19 cellular contexts compared by ENCODE assay signal in the genomic region with DNA sequence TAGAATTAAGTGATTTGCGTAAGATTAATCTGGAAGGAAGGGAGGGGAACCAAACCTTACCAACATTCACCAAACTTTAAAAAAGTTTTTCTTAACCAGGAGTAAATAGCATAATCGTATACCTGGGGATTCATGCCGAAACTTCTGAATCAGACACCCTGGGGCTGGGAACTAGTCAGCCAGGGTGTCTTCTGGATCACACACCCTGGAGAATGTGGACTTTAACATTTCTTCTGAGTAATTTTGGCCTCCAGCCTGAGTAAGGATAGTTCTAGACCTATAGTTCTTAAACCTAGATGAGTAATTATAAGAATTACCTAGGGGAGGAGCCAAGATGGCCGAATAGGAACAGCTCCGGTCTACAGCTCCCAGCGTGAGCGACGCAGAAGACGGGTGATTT. TPM values are rescaled to one million over a fixed set of nuclear protein-coding genes. Genes with fewer than 3 reads are reported as not detected.
DNase-seq lines count a peak whose midpoint lies in the region; ATAC-seq, FAIRE-seq and TF ChIP-seq lines count a peak whose summit lies in the region.
"Had no signal": no experiment of that assay in that cellular context is flagged by ENCODE, and none has a peak within 500 bp of the region (broad histone marks: within the 10 kb centered on the region; RNA-seq: fewer than 3 reads in every experiment).

No MANE protein-coding gene starts in this region.

- peak overlapping the region; percentile 66 for H3K4me2 ChIP-seq in K562 (ENCODE audit: insufficient read depth, low read length)
- H3K4me2 ChIP-seq in neuronal stem cell (ENCODE audit: insufficient read depth, low read length, poor library complexity, severe bottlenecking), result no peak overlapping the region

- FAIRE-seq in K562 (lab: Jason Lieb, UNC), result no peak
- FAIRE-seq: RCC 7860 had no signal

- H3K36me3 ChIP-seq in HEK293 (ENCODE audit: control insufficient read depth in 2 of 2, insufficient read depth in 1 of 2, low read length in 2 of 2) (no peaks in the 10 kb centered on the region), K562 (ENCODE audit: control insufficient read depth, insufficient read depth, low read length) (no peaks in the 10 kb centered on the region), iPS-20b (ENCODE audit: insufficient read depth, low read depth, low read length) (no peaks in the 10 kb centered on the region), neuronal stem cell (replicated peaks in 1 of 2; ENCODE audit: control insufficient read depth in 2 of 2, insufficient read depth in 2 of 2, low read length in 2 of 2) (no peaks in the 10 kb centered on the region)
- H3K36me3 ChIP-seq: neutrophil, tibial nerve had no signal

- no peaks in the 10 kb centered on the region for H3K79me1 ChIP-seq in neuronal stem cell (ENCODE audit: low read depth, low read length)

- no peak overlapping the region for H3K18ac ChIP-seq in neuronal stem cell (ENCODE audit: low read length)

- peak overlapping the region in 1 of 2 experiments; percentile 9; a peak in 1 of 4 replicates for H3K9ac ChIP-seq in K562 (ENCODE audit: insufficient read depth in 1 of 2, low read depth in 2 of 2, low read length in 2 of 2)
- H3K9ac ChIP-seq in iPS-20b (ENCODE audit: low read depth, low read length), result no peak overlapping the region
- H3K9ac ChIP-seq in neuronal stem cell (ENCODE audit: low read depth, low read length, poor library complexity), result no peak overlapping the region

- ATAC-seq in K562 (peak; percentile 61), GM18517 (IDR thresholded peaks at IDR 0.05; ENCODE audit: unreplicated experiment) (no peak)

- H3K9me3 ChIP-seq in HEK293 (ENCODE audit: control insufficient read depth, insufficient read depth, low read depth, low read length) (no peaks in the 10 kb centered on the region), K562 (replicated peaks; ENCODE audit: control insufficient read depth, insufficient read depth, low read depth, low read length) (no peaks in the 10 kb centered on the region), iPS-20b (ENCODE audit: insufficient read depth, low read depth, low read length) (no peaks in the 10 kb centered on the region), neuronal stem cell (replicated peaks in 1 of 2; ENCODE audit: control insufficient read depth in 2 of 2, insufficient read depth in 1 of 2, low read depth in 1 of 2, low read length in 2 of 2) (no peaks in the 10 kb centered on the region)
- H3K9me3 ChIP-seq: neutrophil, tibial nerve had no signal

- no peak overlapping the region for H3K4ac ChIP-seq in neuronal stem cell (ENCODE audit: low read length)

- no peaks in the 10 kb centered on the region for H3K79me2 ChIP-seq in K562 (ENCODE audit: control insufficient read depth, insufficient read depth, low read length)

- POLR2A ChIA-PET in HEK293 (lab: Yijun Ruan, JAX) (no interaction called here), K562 (lab: Yijun Ruan, JAX) (interaction anchor here (0.9 kb wide), 1 partner anchor 131 kb away, joined by 3 read pairs; no protein-coding TSS in a partner anchor)

- no peak overlapping the region for H3K4me3 ChIP-seq in HEK293 (ENCODE audit: low read depth, low read length)
- peak overlapping the region; percentile 25; the same call in 1 of the 2 replicates for H3K4me3 ChIP-seq in K562
- peak overlapping the region; percentile 3 for H3K4me3 ChIP-seq in iPS-20b (ENCODE audit: low read length)
- no peak overlapping the region for H3K4me3 ChIP-seq in neuronal stem cell (ENCODE audit: low read length in 2 of 2)
- H3K4me3 ChIP-seq: tibial nerve had no signal

- H2BK120ac ChIP-seq in neuronal stem cell (ENCODE audit: low read depth, low read length), result no peak overlapping the region

- 19% methylated on average over 9 of the region's 9 CpGs for WGBS in K562 (ENCODE audit: insufficient coverage, low coverage, missing lambda C conversion rate)
- WGBS in neuronal stem cell (ENCODE audit: extremely low coverage in 2 of 2, insufficient read length in 2 of 2, insufficient replicate concordance in 1 of 2), 2 donors, result no CpG with 5 or more reads among the region's 9 CpGs

- H2AFZ ChIP-seq in K562 (ENCODE audit: low read depth, low read length) (peak overlapping the region; percentile 94), neuronal stem cell (ENCODE audit: low read length) (no peak overlapping the region)

- no TSS peak for BruUV-seq in K562 (replicated peaks; lab: Mats Ljungman, UMichigan)

- H3K4me1 ChIP-seq in HEK293 (ENCODE audit: control insufficient read depth, insufficient read depth, low read length), result peaks cover 15% of the 10 kb centered on the region
- H3K4me1 ChIP-seq in K562 (replicated peaks in 1 of 2; ENCODE audit: control insufficient read depth in 2 of 2, insufficient read depth in 2 of 2, low read length in 2 of 2), result peaks cover 0 to 8% of the 10 kb centered on the region in 2 experiments; a peak in 3 of 5 replicates
- peaks cover 10% of the 10 kb centered on the region; the same call in 1 of the 2 replicates for H3K4me1 ChIP-seq in iPS-20b (ENCODE audit: insufficient read depth, low read length)
- H3K4me1 ChIP-seq in neuronal stem cell (ENCODE audit: control insufficient read depth in 2 of 2, insufficient read depth in 1 of 2, low read depth in 1 of 2, low read length in 2 of 2), result peaks cover 0 to 2% of the 10 kb centered on the region in 2 donors
- H3K4me1 ChIP-seq: tibial nerve had no signal

- in situ Hi-C loops in K562 (cut with MboI), result no loop called here

- no peak overlapping the region for H2BK15ac ChIP-seq in neuronal stem cell (ENCODE audit: low read length)

- TF ChIP-seq EP300 in K562 (IDR thresholded peaks at IDR 0.05; ENCODE audit: low read length), result no peak

- no peak overlapping the region for H4K8ac ChIP-seq in neuronal stem cell (ENCODE audit: low read depth, low read length)

- no peak for TF ChIP-seq POLR2A in K562 (conservative IDR thresholded peaks at IDR 0.05)

- CTCF ChIA-PET in HEK293 (lab: Yijun Ruan, JAX) (interaction anchor here (0.7 kb wide), 2 partner anchors 13 to 43 kb away, joined by 3 to 5 read pairs; no protein-coding TSS in a partner anchor), K562 (lab: Yijun Ruan, JAX; ENCODE audit: low intra/inter-chr PET ratio) (no interaction called here)

- H2AK5ac ChIP-seq in neuronal stem cell (ENCODE audit: low read depth, low read length), result no peak overlapping the region

- no peak for TF ChIP-seq CTCF in 22Rv1 (IDR thresholded peaks at IDR 0.05)
- TF ChIP-seq CTCF in HEK293 (tag by site-specific recombination; IDR thresholded peaks at IDR 0.05), result no peak
- TF ChIP-seq CTCF in K562 (IDR thresholded peaks at IDR 0.05 in 2 of 3, conservative IDR thresholded peaks at IDR 0.05 in 1 of 3; ENCODE audit: insufficient read depth in 2 of 3, low read depth in 1 of 3, low read length in 3 of 3), result no peak

- H3K27me3 ChIP-seq in K562 (ENCODE audit: control insufficient read depth in 2 of 2, insufficient read depth in 2 of 2, low read length in 2 of 2) (no peaks in the 10 kb centered on the region; a peak in 1 of 5 replicates), iPS-20b (ENCODE audit: insufficient read depth, low read length) (no peaks in the 10 kb centered on the region; the same call in 1 of the 2 replicates), neuronal stem cell (ENCODE audit: control insufficient read depth in 3 of 3, insufficient read depth in 3 of 3, low read depth in 1 of 3, low read length in 3 of 3) (no peaks in the 10 kb centered on the region)
- H3K27me3 ChIP-seq: neutrophil, tibial nerve had no signal

- H3K23ac ChIP-seq in neuronal stem cell (ENCODE audit: low read depth, low read length, poor library complexity), result no peak overlapping the region

- intact Hi-C loops in K562 (cut with micrococcal nuclease), result no loop called here

- H4K20me1 ChIP-seq in K562 (replicated peaks; ENCODE audit: control insufficient read depth, insufficient read depth, low read length), result no peaks in the 10 kb centered on the region

- H3K27ac ChIP-seq in 22Rv1 (peak overlapping the region; percentile 26; the same call in 1 of the 2 replicates), HEK293 (ENCODE audit: extremely low read depth, low read depth, low read length) (peak overlapping the region; percentile 54), K562 (ENCODE audit: extremely low read depth, low read depth, low read length) (peak overlapping the region; percentile 16; the same call in 1 of the 3 replicates), iPS-20b (ENCODE audit: low read length) (no peak overlapping the region), neuronal stem cell (replicated peaks; ENCODE audit: low read length) (no peak overlapping the region)
- H3K27ac ChIP-seq: neutrophil, tibial nerve had no signal

- no peak overlapping the region for H3K14ac ChIP-seq in neuronal stem cell (ENCODE audit: low read length)

- H2BK12ac ChIP-seq in neuronal stem cell (ENCODE audit: low read length), result no peak overlapping the region

- no peak for TF ChIP-seq RAD21 in K562 (CRISPR knock-in tag; conservative IDR thresholded peaks at IDR 0.05 in 1 of 2, IDR thresholded peaks at IDR 0.05 in 1 of 2)

- DNase-seq in K562 (ENCODE audit: extremely low read depth in 1 of 4, low spot score in 3 of 4), result peak in 1 of 4 experiments; percentile 2
- no peak for DNase-seq in activated CD4-positive, CD25-positive, alpha-beta regulatory T cell treated with anti-CD3 and anti-CD28 coated beads, Interleukin-2, amount 50 U/mL, for 72 hours
- DNase-seq in neuronal stem cell (ENCODE audit: low spot score), result no peak
- DNase-seq in SKM-1 (lab: John Stamatoyannopoulos, UW; ENCODE audit: unreplicated experiment), result no peak
- DNase-seq: amniotic stem cell; caudate nucleus; CD4-positive, CD25-positive, alpha-beta regulatory T cell; DMS79 treated with DMSO at 0.1 percent for 48 hours; KBM-7; midbrain; NCI-H748 treated with DMSO at 0.1 percent for 48 hours; stimulated activated naive CD4-positive, alpha-beta T cell had no signal

- H3K9me1 ChIP-seq in K562 (ENCODE audit: control insufficient read depth, insufficient read depth, low read length), result no peaks in the 10 kb centered on the region

- H4K91ac ChIP-seq in neuronal stem cell (ENCODE audit: low read depth, low read length, poor library complexity), result no peak overlapping the region

- H2BK5ac ChIP-seq in neuronal stem cell (ENCODE audit: low read length), result no peak overlapping the region

RNA-seq across cellular contexts. Expression of gene MEIS1, which starts 44.1 kb away (rescaled TPM):
- total RNA-seq in K562 (2011; cell fraction: chromatin; rRNA removed; ENCODE audit: low replicate concordance), result 13.6 and 52.6 TPM in 2 replicates
- total RNA-seq in K562 (2011; cell fraction: nucleolus; rRNA removed), result 11.7 and 15.3 TPM in 2 replicates
- 23.2 and 31.9 TPM in 2 replicates for total RNA-seq in K562 (2011; cell fraction: nucleoplasm; rRNA removed)
- total RNA-seq in K562 (2014; rRNA removed), result 5.6 and 7.1 TPM in 2 replicates
- total RNA-seq in K562 (2014; rRNA removed; fragmentation: Illumina TruSeq; extraction: Trizol), result 5.9 and 8.0 TPM in 2 replicates
- 7.1 and 7.5 TPM in 2 replicates for total RNA-seq in K562 (2015; rRNA removed; fragmentation: Illumina TruSeq; extraction: Trizol)
- total RNA-seq in K562 (2021), result 8.7 and 9.0 TPM in 2 replicates
- 4.7 and 6.7 TPM in 2 replicates for polyA plus RNA-seq in K562 (2011; rRNA removed)
- 3.0 and 4.7 TPM in 2 replicates for polyA plus RNA-seq in K562 (2011; cell fraction: cytosol; rRNA removed)
- 13.1 and 17.8 TPM in 2 replicates for polyA plus RNA-seq in K562 (2011; cell fraction: nucleus; rRNA removed)
- 4.0 and 4.8 TPM in 2 replicates for polyA plus RNA-seq in K562 (2012)
- 3.5 and 3.9 TPM in 2 replicates for polyA plus RNA-seq in K562 (2014; fragmentation: Illumina TruSeq; extraction: Trizol)
- polyA plus RNA-seq in K562 (2014; fragmentation: Nextera tagmentation; extraction: Ambion mirVana), result 1 to 10 TPM; 2.3 to 6.7 TPM
- 4.7 and 8.1 TPM in 2 replicates for polyA plus RNA-seq in K562 (2014; rRNA removed)
- 18.2 and 28.5 TPM in 2 replicates for polyA minus RNA-seq in K562 (2011; rRNA and poly(A)+ RNA removed)
- polyA minus RNA-seq in K562 (2011; cell fraction: cytosol; rRNA and poly(A)+ RNA removed), result 4.7 and 5.2 TPM in 2 replicates
- 19.8 and 25.3 TPM in 2 replicates for polyA minus RNA-seq in K562 (2011; cell fraction: nucleus; rRNA and poly(A)+ RNA removed)
- polyA plus RNA-seq in neuronal stem cell (2013, experiment 1 of 2), result 7.8 TPM
- polyA plus RNA-seq in neuronal stem cell (2013, experiment 2 of 2), result 8.8 TPM
- polyA plus RNA-seq: CD4-positive, CD25-positive, alpha-beta regulatory T cell had no signal

Comparison
In these comparisons a context has a peak if more than half of its experiments do, and no peak if none do; other contexts are left out.
1. H3K27ac ChIP-seq: peak in 22Rv1 (single experiment), HEK293 (single experiment) and K562 (single experiment); none in iPS-20b (single experiment) and neuronal stem cell (single experiment).
2. H3K4me3 ChIP-seq: peak in K562 (single experiment) and iPS-20b (single experiment); none in HEK293 (single experiment) and neuronal stem cell (0 of 2).